ENCODE assay signal across 15 cellular contexts in genomic region chr17:32492281-32492623, GRCh38. TPM values are rescaled to one million over a fixed set of nuclear protein-coding genes. Genes with fewer than 3 reads are reported as not detected.
DNase-seq lines count a peak whose midpoint lies in the region; ATAC-seq and TF ChIP-seq lines count a peak whose summit lies in the region.
"Had no signal": no experiment of that assay in that cellular context is flagged by ENCODE, and none has a peak within 500 bp of the region (broad histone marks: within the 10 kb centered on the region; RNA-seq: fewer than 3 reads in every experiment).

No MANE protein-coding gene starts in this region.

- H2AFZ ChIP-seq in neuronal stem cell (ENCODE audit: low read length) = no peak overlapping the region
- H2AFZ ChIP-seq: PC-9 had no signal

- peaks cover 12% of the 10 kb centered on the region for H3K79me1 ChIP-seq in neuronal stem cell (ENCODE audit: low read depth, low read length)

- peaks cover 15 to 35% of the 10 kb centered on the region in 2 donors for H3K36me3 ChIP-seq in neuronal stem cell (replicated peaks in 1 of 2; ENCODE audit: control insufficient read depth in 2 of 2, insufficient read depth in 2 of 2, low read length in 2 of 2)

- ATAC-seq in activated naive CD8-positive, alpha-beta T cell treated with anti-CD3 and anti-CD28 coated beads, Interleukin-2, amount 50 U/mL, for 24 hours = no peak
- no peak for ATAC-seq in GM19035 (IDR thresholded peaks at IDR 0.05; ENCODE audit: unreplicated experiment)
- ATAC-seq: psoas muscle had no signal

- H3K4me3 ChIP-seq in neuronal stem cell (ENCODE audit: low read length in 2 of 2) (no peak overlapping the region), coronary artery (no peak overlapping the region)
- H3K4me3 ChIP-seq: PC-9, psoas muscle had no signal

- no peak overlapping the region for H3K4ac ChIP-seq in neuronal stem cell (ENCODE audit: low read length)

- peaks cover 21 to 25% of the 10 kb centered on the region in 2 donors for H3K4me1 ChIP-seq in neuronal stem cell (ENCODE audit: control insufficient read depth in 2 of 2, insufficient read depth in 1 of 2, low read depth in 1 of 2, low read length in 2 of 2)

- H3K4me1 Mint-ChIP-seq in activated CD4-positive, alpha-beta T cell treated with anti-CD3 and anti-CD28 coated beads, Interleukin-2, amount 10 ng/mL, durations not matched to agents 7 days and 5 days = peaks cover 56% of the 10 kb centered on the region
- peaks cover 49 to 60% (median 57%) of the 10 kb centered on the region in 3 donors for H3K4me1 Mint-ChIP-seq in IgD-negative memory B cell
- peaks cover 63% of the 10 kb centered on the region for H3K4me1 Mint-ChIP-seq in activated naive CD8-positive, alpha-beta T cell treated with anti-CD3 and anti-CD28 coated beads, Interleukin-2, amount 50 U/mL, for 24 hours

- H2BK15ac ChIP-seq in neuronal stem cell (ENCODE audit: low read length) = no peak overlapping the region

- H3K27me3 Mint-ChIP-seq in activated CD4-positive, alpha-beta T cell treated with anti-CD3 and anti-CD28 coated beads, Interleukin-2, amount 10 ng/mL, durations not matched to agents 7 days and 5 days = no peaks in the 10 kb centered on the region
- no peaks in the 10 kb centered on the region for H3K27me3 Mint-ChIP-seq in IgD-negative memory B cell
- no peaks in the 10 kb centered on the region for H3K27me3 Mint-ChIP-seq in activated naive CD8-positive, alpha-beta T cell treated with anti-CD3 and anti-CD28 coated beads, Interleukin-2, amount 50 U/mL, for 24 hours

- H3K18ac ChIP-seq in neuronal stem cell (ENCODE audit: low read length) = peak overlapping the region; percentile 31

- WGBS in neuronal stem cell (ENCODE audit: extremely low coverage in 2 of 2, insufficient read length in 2 of 2, insufficient replicate concordance in 1 of 2), 2 donors = no CpG with 5 or more reads among the region's 4 CpGs

- H3K27ac ChIP-seq in neuronal stem cell (replicated peaks; ENCODE audit: low read length) (no peak overlapping the region), coronary artery (no peak overlapping the region)
- H3K27ac ChIP-seq: PC-9, psoas muscle had no signal

- DNase-seq in activated CD4-positive, alpha-beta T cell treated with anti-CD3 and anti-CD28 coated beads, Interleukin-2, amount 10 ng/mL, durations not matched to agents 7 days and 5 days = no peak
- DNase-seq in activated CD4-positive, alpha-beta T cell treated with anti-CD3 and anti-CD28 coated beads for 48 hours = no peak
- DNase-seq in activated naive CD8-positive, alpha-beta T cell treated with anti-CD3 and anti-CD28 coated beads, Interleukin-2, amount 50 U/mL, for 24 hours = no peak
- DNase-seq in neuronal stem cell (ENCODE audit: low spot score) (no peak), coronary artery (ENCODE audit: low spot score) (no peak), NCI-H1417 (lab: John Stamatoyannopoulos, UW) (no peak)
- DNase-seq: activated CD8-positive, alpha-beta memory T cell treated with anti-CD3 and anti-CD28 coated beads for 24 hours; DMS153; mesendoderm; NCI-H1105; PC-9; psoas muscle; trophoblast cell had no signal

- POLR2A ChIA-PET in activated CD4-positive, alpha-beta T cell treated with anti-CD3 and anti-CD28 coated beads, Interleukin-2, amount 10 ng/mL, durations not matched to agents 7 days and 5 days (lab: Charles Lee) = no interaction called here

- H3K9ac ChIP-seq in neuronal stem cell (ENCODE audit: low read depth, low read length, poor library complexity) = peak overlapping the region; percentile 50

- H3K4me2 ChIP-seq in neuronal stem cell (ENCODE audit: insufficient read depth, low read length, poor library complexity, severe bottlenecking) = no peak overlapping the region
- H3K4me2 ChIP-seq: PC-9 had no signal

- no peak for TF ChIP-seq CTCF in coronary artery (IDR thresholded peaks at IDR 0.05)

- no peaks in the 10 kb centered on the region for H3K27me3 ChIP-seq in neuronal stem cell (ENCODE audit: control insufficient read depth in 3 of 3, insufficient read depth in 3 of 3, low read depth in 1 of 3, low read length in 3 of 3)

- peak overlapping the region; percentile 95 for H3K23ac ChIP-seq in neuronal stem cell (ENCODE audit: low read depth, low read length, poor library complexity)

- no peaks in the 10 kb centered on the region for H3K9me3 Mint-ChIP-seq in activated CD4-positive, alpha-beta T cell treated with anti-CD3 and anti-CD28 coated beads, Interleukin-2, amount 10 ng/mL, durations not matched to agents 7 days and 5 days
- no peaks in the 10 kb centered on the region for H3K9me3 Mint-ChIP-seq in IgD-negative memory B cell
- H3K9me3 Mint-ChIP-seq in activated naive CD8-positive, alpha-beta T cell treated with anti-CD3 and anti-CD28 coated beads, Interleukin-2, amount 50 U/mL, for 24 hours = no peaks in the 10 kb centered on the region

- no peak overlapping the region for H2BK12ac ChIP-seq in neuronal stem cell (ENCODE audit: low read length)

- H4K8ac ChIP-seq in neuronal stem cell (ENCODE audit: low read depth, low read length) = no peak overlapping the region

- no peaks in the 10 kb centered on the region for H3K9me3 ChIP-seq in neuronal stem cell (replicated peaks in 1 of 2; ENCODE audit: control insufficient read depth in 2 of 2, insufficient read depth in 1 of 2, low read depth in 1 of 2, low read length in 2 of 2)
- H3K9me3 ChIP-seq: psoas muscle had no signal

- CTCF ChIA-PET in activated CD4-positive, alpha-beta T cell treated with anti-CD3 and anti-CD28 coated beads, Interleukin-2, amount 10 ng/mL, durations not matched to agents 7 days and 5 days (lab: Charles Lee) = interaction anchor here (0.8 to 1.1 kb wide), 2 partner anchors 9 to 59 kb away, joined by 3 to 4 read pairs; no protein-coding TSS in a partner anchor

- H2BK5ac ChIP-seq in neuronal stem cell (ENCODE audit: low read length) = no peak overlapping the region

- H2AK5ac ChIP-seq in neuronal stem cell (ENCODE audit: low read depth, low read length) = no peak overlapping the region

- no peak overlapping the region for H3K4me3 Mint-ChIP-seq in activated CD4-positive, alpha-beta T cell treated with anti-CD3 and anti-CD28 coated beads, Interleukin-2, amount 10 ng/mL, durations not matched to agents 7 days and 5 days
- H3K4me3 Mint-ChIP-seq in IgD-negative memory B cell = peak overlapping the region; percentile 13 to 92 (median 84)
- H3K4me3 Mint-ChIP-seq in activated naive CD8-positive, alpha-beta T cell treated with anti-CD3 and anti-CD28 coated beads, Interleukin-2, amount 50 U/mL, for 24 hours = peak overlapping the region; percentile 61

- H3K14ac ChIP-seq in neuronal stem cell (ENCODE audit: low read length) = no peak overlapping the region

- peaks cover 20% of the 10 kb centered on the region for H3K36me3 Mint-ChIP-seq in activated CD4-positive, alpha-beta T cell treated with anti-CD3 and anti-CD28 coated beads, Interleukin-2, amount 10 ng/mL, durations not matched to agents 7 days and 5 days (ENCODE audit: low read depth)
- H3K36me3 Mint-ChIP-seq in IgD-negative memory B cell = peaks cover 3% of the 10 kb centered on the region
- H3K36me3 Mint-ChIP-seq in activated naive CD8-positive, alpha-beta T cell treated with anti-CD3 and anti-CD28 coated beads, Interleukin-2, amount 50 U/mL, for 24 hours (ENCODE audit: low read depth) = peaks cover 33% of the 10 kb centered on the region

- no peak overlapping the region for H2BK120ac ChIP-seq in neuronal stem cell (ENCODE audit: low read depth, low read length)

- H4K91ac ChIP-seq in neuronal stem cell (ENCODE audit: low read depth, low read length, poor library complexity) = no peak overlapping the region

- H3K27ac Mint-ChIP-seq in activated CD4-positive, alpha-beta T cell treated with anti-CD3 and anti-CD28 coated beads, Interleukin-2, amount 10 ng/mL, durations not matched to agents 7 days and 5 days = peak overlapping the region; percentile 84
- H3K27ac Mint-ChIP-seq in IgD-negative memory B cell = peak overlapping the region; percentile 75 to 85 (median 78)
- peak overlapping the region; percentile 77 for H3K27ac Mint-ChIP-seq in activated naive CD8-positive, alpha-beta T cell treated with anti-CD3 and anti-CD28 coated beads, Interleukin-2, amount 50 U/mL, for 24 hours

RNA-seq across cellular contexts. Expression of gene CDK5R1, which starts 5.5 kb away (rescaled TPM):
- 1 to 10 TPM; 4.1 to 4.6 TPM for total RNA-seq in activated CD4-positive, alpha-beta T cell treated with anti-CD3 and anti-CD28 coated beads, Interleukin-2, amount 10 ng/mL, durations not matched to agents 7 days and 5 days
- 3.8 TPM for polyA plus RNA-seq in IgD-negative memory B cell
- polyA plus RNA-seq in neuronal stem cell (2013, experiment 1 of 2) = 5.4 TPM
- polyA plus RNA-seq in neuronal stem cell (2013, experiment 2 of 2) = 5.2 TPM

RNA-seq across cellular contexts. Expression of gene PSMD11, which starts 47.9 kb away (rescaled TPM):
- 10 to 100 TPM; 78.8 to 90.7 TPM for total RNA-seq in activated CD4-positive, alpha-beta T cell treated with anti-CD3 and anti-CD28 coated beads, Interleukin-2, amount 10 ng/mL, durations not matched to agents 7 days and 5 days
- 126 TPM for polyA plus RNA-seq in IgD-negative memory B cell
- polyA plus RNA-seq in neuronal stem cell (2013, experiment 1 of 2) = 111 TPM
- 121 TPM for polyA plus RNA-seq in neuronal stem cell (2013, experiment 2 of 2)
